8 cellular contexts compared by ENCODE assay signal in the genomic region with DNA sequence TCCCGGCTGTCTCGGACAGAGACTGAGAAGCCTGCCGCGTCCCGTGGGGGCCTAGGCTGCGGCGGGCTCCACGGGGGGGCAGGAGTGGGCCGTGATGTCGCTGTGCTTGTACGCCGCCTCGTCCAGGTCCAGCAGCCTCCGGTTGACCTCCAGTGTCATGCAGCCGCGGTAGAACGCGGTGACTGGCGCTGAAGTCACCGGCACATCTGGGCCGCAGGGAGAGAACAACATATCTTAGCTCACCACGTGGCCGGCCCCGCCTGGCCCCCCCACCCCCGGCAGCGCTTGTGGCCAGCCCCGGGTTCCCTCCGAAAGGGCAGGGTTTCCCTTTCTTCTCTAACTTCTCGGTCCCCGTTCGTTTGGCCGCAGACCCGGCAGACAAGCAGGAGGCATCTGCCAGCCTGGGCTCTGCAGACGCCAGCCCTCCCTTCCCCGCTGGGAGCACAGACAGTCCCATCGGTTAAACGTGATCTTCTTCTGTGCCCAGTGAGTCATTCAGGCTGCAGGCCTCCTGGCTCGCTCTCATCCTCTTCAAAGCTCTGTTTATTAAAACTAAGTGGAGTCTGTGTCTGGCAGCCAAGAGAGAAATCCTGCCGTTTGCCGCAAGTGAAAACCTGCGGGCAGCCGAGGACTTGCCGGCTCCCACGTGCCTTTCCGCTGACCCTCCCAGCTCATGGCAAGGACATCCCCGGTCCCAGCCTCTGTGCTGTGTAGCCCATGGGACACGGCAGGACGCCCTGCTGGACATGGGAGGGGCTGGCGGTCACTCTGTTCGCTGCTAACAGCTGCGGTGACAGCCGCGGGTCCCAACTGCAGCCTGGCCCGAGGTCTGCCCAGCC. TPM values are rescaled to one million over a fixed set of nuclear protein-coding genes. Genes with fewer than 3 reads are reported as not detected.
DNase-seq lines count a peak whose midpoint lies in the region; ATAC-seq, FAIRE-seq and TF ChIP-seq lines count a peak whose summit lies in the region.

No MANE protein-coding gene starts in this region.

- no peak for FAIRE-seq in GM12892 (lab: Jason Lieb, UNC)

- H3K27ac ChIP-seq in cingulate gyrus (ENCODE audit: low read depth, low read length) = peak overlapping the region; percentile 60
- H3K27ac ChIP-seq in lower lobe of right lung = peak overlapping the region; percentile 67
- H3K27ac ChIP-seq in upper lobe of right lung = peak overlapping the region; percentile 68

- H3K4me1 ChIP-seq in lower lobe of right lung (peaks cover 54% of the 10 kb centered on the region), upper lobe of right lung (peaks cover 46% of the 10 kb centered on the region)

- intact Hi-C loops in lower lobe of right lung (cut with DNase I) (no loop called here), upper lobe of right lung (cut with DNase I) (no loop called here)

- ATAC-seq in lower lobe of right lung = peak; percentile 40 to 46
- peak; percentile 31 for ATAC-seq in upper lobe of right lung

- no peaks in the 10 kb centered on the region for H3K9me3 ChIP-seq in lower lobe of right lung
- no peaks in the 10 kb centered on the region for H3K9me3 ChIP-seq in upper lobe of right lung

- TF ChIP-seq CTCF in lower lobe of right lung (IDR thresholded peaks at IDR 0.05) (peak; percentile 8), upper lobe of right lung (IDR thresholded peaks at IDR 0.05) (no peak)

- TF ChIP-seq POLR2A in GM12892 (IDR thresholded peaks at IDR 0.05; ENCODE audit: low read depth, low read length) = no peak

- H3K36me3 ChIP-seq in lower lobe of right lung = peaks cover 34% of the 10 kb centered on the region
- peaks cover 12% of the 10 kb centered on the region for H3K36me3 ChIP-seq in upper lobe of right lung

- DNase-seq in Ammon's horn (ENCODE audit: low spot score) (peak; percentile 91), NCI-H2171 treated with DMSO at 0.1 percent for 48 hours (lab: John Stamatoyannopoulos, UW) (peak; percentile 88), lower lobe of right lung (no peak), upper lobe of right lung (no peak), germinal center (ENCODE audit: low spot score) (no peak), ecto neural progenitor cell (ENCODE audit: low spot score) (no peak), GM12892 (ENCODE audit: insufficient read length) (no peak)

- H3K4me3 ChIP-seq in lower lobe of right lung (peak overlapping the region; percentile 25), upper lobe of right lung (no peak overlapping the region)

- no peaks in the 10 kb centered on the region for H3K27me3 ChIP-seq in lower lobe of right lung (ENCODE audit: low read depth)
- H3K27me3 ChIP-seq in upper lobe of right lung = no peaks in the 10 kb centered on the region

RNA-seq across cellular contexts. Expression of a gene that starts 42.8 kb away (rescaled TPM):
- total RNA-seq in lower lobe of right lung (111 TPM), upper lobe of right lung (197 TPM)
- polyA plus RNA-seq in GM12892 (2012; ENCODE audit: missing spikeins) = 0.51 TPM

Comparison
In these comparisons a context has a peak if more than half of its experiments do, and no peak if none do; other contexts are left out.
1. DNase-seq: peak in Ammon's horn (single experiment) and NCI-H2171 treated with DMSO at 0.1 percent for 48 hours (single experiment); none in lower lobe of right lung (single experiment), upper lobe of right lung (single experiment), germinal center (single experiment), ecto neural progenitor cell (single experiment) and GM12892 (single experiment).
2. Peak in every context shown above with its lines, with median percentiles within 50 percentile points of each other: H3K27ac ChIP-seq.